ENCODE assay signal across 29 cellular contexts in genomic region chr7:151223728-151224127, GRCh38. TPM values are rescaled to one million over a fixed set of nuclear protein-coding genes. Genes with fewer than 3 reads are reported as not detected.
"Had no signal": no experiment of that assay in that cellular context is flagged by ENCODE, and none has a peak within 500 bp of the region (broad histone marks: within the 10 kb centered on the region; RNA-seq: fewer than 3 reads in every experiment).

No MANE protein-coding gene starts in this region.

- H3K27me3 ChIP-seq: Peyer's patch, SJCRH30 had no signal

- DNase-seq: activated CD4-positive, alpha-beta memory T cell treated with anti-CD3 and anti-CD28 coated beads for 36 hours; activated CD4-positive, alpha-beta T cell treated with anti-CD3 and anti-CD28 coated beads, Interleukin-2, amount 10 ng/mL, durations not matched to agents 7 days and 5 days; activated CD4-positive, CD25-positive, alpha-beta regulatory T cell; activated CD8-positive, alpha-beta memory T cell treated with anti-CD3 and anti-CD28 coated beads for 24 hours; activated effector memory CD4-positive, alpha-beta T cell treated with anti-CD3 and anti-CD28 coated beads, Interleukin-2, amount 50 U/mL, for 16 hours; activated naive CD4-positive, alpha-beta T cell treated with anti-CD3 and anti-CD28 coated beads for 36 hours; activated T-cell treated with anti-CD3 and anti-CD28 coated beads, Interleukin-2, amount 50 U/mL, for 4 hours; amygdala; KG1; NCI-H1092; NCI-H1417 treated with DMSO at 0.1 percent for 48 hours; NCI-H1694; NCI-H2029; NCI-H2107; NCI-H2171 treated with DMSO at 0.1 percent for 48 hours; NCI-H226; NCI-H526; NCI-H82; OCI-M1; Right ventricle myocardium superior; SJCRH30 had no signal

- H3K27ac ChIP-seq: Peyer's patch, RWPE1, SJCRH30, VCaP had no signal

- ATAC-seq: activated T-cell treated with anti-CD3 and anti-CD28 coated beads, Interleukin-2, amount 50 U/mL, for 4 hours had no signal

- H3K4me3 ChIP-seq: Peyer's patch, SJCRH30 had no signal

- H3K9me3 ChIP-seq: Peyer's patch, SJCRH30 had no signal

RNA-seq across cellular contexts. Expression of gene H2BK1, which starts 13.4 kb away (rescaled TPM):
- total RNA-seq: activated CD4-positive, alpha-beta memory T cell treated with anti-CD3 and anti-CD28 coated beads for 36 hours; activated CD4-positive, alpha-beta T cell treated with anti-CD3 and anti-CD28 coated beads, Interleukin-2, amount 10 ng/mL, durations not matched to agents 7 days and 5 days; activated naive CD4-positive, alpha-beta T cell treated with anti-CD3 and anti-CD28 coated beads for 36 hours; activated T-cell treated with anti-CD3 and anti-CD28 coated beads, Interleukin-2, amount 50 U/mL, for 4 hours; astrocyte; LHCN-M2; MCF 10A; NCI-H460; Peyer's patch; Right ventricle myocardium superior; SJCRH30 had no signal

RNA-seq across cellular contexts. Expression of gene ASB10, which starts 36.7 kb away (rescaled TPM):
- total RNA-seq: activated CD4-positive, alpha-beta memory T cell treated with anti-CD3 and anti-CD28 coated beads for 36 hours; activated CD4-positive, alpha-beta T cell treated with anti-CD3 and anti-CD28 coated beads, Interleukin-2, amount 10 ng/mL, durations not matched to agents 7 days and 5 days; activated naive CD4-positive, alpha-beta T cell treated with anti-CD3 and anti-CD28 coated beads for 36 hours; activated T-cell treated with anti-CD3 and anti-CD28 coated beads, Interleukin-2, amount 50 U/mL, for 4 hours; astrocyte; LHCN-M2; MCF 10A; NCI-H460; Peyer's patch; SJCRH30; T-helper 2 cell treated with Interferon-gamma antibody and Interleukin-4, amounts not matched to agents 100 ng/mL and 5 ng/mL, for 36 hours had no signal
